ENCODE assay signal across 8 cellular contexts in genomic region chr2:135985018-135985825, GRCh38. TPM values are rescaled to one million over a fixed set of nuclear protein-coding genes. Genes with fewer than 3 reads are reported as not detected.
DNase-seq lines count a peak whose midpoint lies in the region; ATAC-seq, FAIRE-seq and TF ChIP-seq lines count a peak whose summit lies in the region.

DARS1 (minus strand) TSS chr2:135985626; CDS start chr2:135985468, 158 bp downstream.

- intact Hi-C loops in endothelial cell of umbilical vein (cut with micrococcal nuclease): loop anchor here (1.0 to 2.0 kb wide), 3 partner anchors 36 to 257 kb away; no protein-coding TSS in a partner anchor

- DNase-seq in DMS 273 treated with DMSO at 0.1 percent for 48 hours (lab: John Stamatoyannopoulos, UW) (peak; percentile 96), HuH-7 (ENCODE audit: low spot score) (peak; percentile 81), activated T-cell treated with anti-CD3 and anti-CD28 coated beads for 1 hour (ENCODE audit: low read depth) (peak; percentile 69), endothelial cell of umbilical vein (ENCODE audit: low read depth, low spot score) (peak; percentile 92), midbrain (lab: John Stamatoyannopoulos, UW) (peak; percentile 92)
- peak; percentile 75 to 79 for DNase-seq in stimulated activated CD8-positive, alpha-beta memory T cell treated with anti-CD3 and anti-CD28 coated beads, Interleukin-15, amount 100 ng/mL, for 48 hours (ENCODE audit: low read depth in 2 of 2)

- peaks cover 29% of the 10 kb centered on the region for H3K36me3 ChIP-seq in OCI-LY1 (ENCODE audit: insufficient read depth, low read length)
- no peaks in the 10 kb centered on the region for H3K36me3 ChIP-seq in endothelial cell of umbilical vein (ENCODE audit: control insufficient read depth in 2 of 2, extremely low read depth in 1 of 2, insufficient read depth in 2 of 2, low read length in 2 of 2)

- H3K4me3 ChIP-seq in OCI-LY1 (ENCODE audit: low read depth, low read length, poor library complexity, severe bottlenecking) (peak within 1 kb of the TSS; percentile 74), endothelial cell of umbilical vein (replicated peaks in 1 of 3; ENCODE audit: insufficient read depth in 1 of 3, low read depth in 1 of 3, low read length in 3 of 3) (peak within 1 kb of the TSS; percentile 93 to 96 (median 94))

- H3K9me3 ChIP-seq in OCI-LY1 (ENCODE audit: low read length) (no peaks in the 10 kb centered on the region), endothelial cell of umbilical vein (replicated peaks; ENCODE audit: control insufficient read depth, insufficient read depth, low read length) (no peaks in the 10 kb centered on the region)

- ATAC-seq in GM21526 (IDR thresholded peaks at IDR 0.05; ENCODE audit: low FRiP score, unreplicated experiment): peak; percentile 85

- H3K4me1 ChIP-seq in OCI-LY1 (ENCODE audit: insufficient read depth, low read length, severe bottlenecking) (peaks cover 57% of the 10 kb centered on the region), endothelial cell of umbilical vein (ENCODE audit: control insufficient read depth, extremely low read depth, insufficient read depth, low read length) (peaks cover 13% of the 10 kb centered on the region)

- H3K79me2 ChIP-seq in OCI-LY1 (ENCODE audit: insufficient read depth, low read length) (peaks cover 31% of the 10 kb centered on the region), endothelial cell of umbilical vein (ENCODE audit: control insufficient read depth, insufficient read depth, low read length) (peaks cover 22% of the 10 kb centered on the region)

- no peaks in the 10 kb centered on the region for H4K20me1 ChIP-seq in OCI-LY1 (ENCODE audit: insufficient read depth, low read length)
- H4K20me1 ChIP-seq in endothelial cell of umbilical vein (replicated peaks; ENCODE audit: control insufficient read depth, extremely low read depth, insufficient read depth, low read length): no peaks in the 10 kb centered on the region

- TF ChIP-seq POLR2A in endothelial cell of umbilical vein (IDR thresholded peaks at IDR 0.05; ENCODE audit: low read depth, low read length): peak; percentile 54

- H2AFZ ChIP-seq in OCI-LY1 (ENCODE audit: low read length) (peak within 1 kb of the TSS; percentile 2; the same call in 1 of the 2 replicates), endothelial cell of umbilical vein (ENCODE audit: low read depth, low read length) (peak within 1 kb of the TSS; percentile 59)

- peak; percentile 88 for FAIRE-seq in endothelial cell of umbilical vein (lab: Jason Lieb, UNC)

- peak within 1 kb of the TSS; percentile 88 for H3K4me2 ChIP-seq in OCI-LY1 (ENCODE audit: low read length)
- H3K4me2 ChIP-seq in endothelial cell of umbilical vein (ENCODE audit: insufficient read depth, low read length): peak within 1 kb of the TSS; percentile 97

- no peaks in the 10 kb centered on the region for H3K9me1 ChIP-seq in endothelial cell of umbilical vein (replicated peaks; ENCODE audit: control insufficient read depth, extremely low read depth, insufficient read depth, low read length)

- TF ChIP-seq CTCF in OCI-LY1 (IDR thresholded peaks at IDR 0.05; ENCODE audit: low read length) (no peak), endothelial cell of umbilical vein (IDR thresholded peaks at IDR 0.05; ENCODE audit: extremely low read depth in 1 of 2, insufficient read depth in 1 of 2, low read depth in 1 of 2, low read length in 2 of 2) (no peak)

- POLR2A ChIA-PET in endothelial cell of umbilical vein (lab: Charles Lee): interaction anchor here (0.7 kb wide), 1 partner anchor 104 kb away, joined by 4 read pairs; no protein-coding TSS in a partner anchor

- dilution Hi-C loops in endothelial cell of umbilical vein (cut with MboI; ENCODE audit: extremely low pct_ligation_motif_present, low sequenced_read_pairs): no loop called here

- BruUV-seq in endothelial cell of umbilical vein (replicated peaks; lab: Mats Ljungman, UMichigan): TSS peak; percentile 59

- H3F3A ChIP-seq in OCI-LY1 (ENCODE audit: insufficient read depth, low read length): no peaks in the 10 kb centered on the region

- CTCF ChIA-PET in endothelial cell of umbilical vein (lab: Charles Lee): interaction anchor here (1.2 to 1.5 kb wide), 3 partner anchors 71 to 399 kb away, joined by 3 to 4 read pairs (median 3); no protein-coding TSS in a partner anchor

- no peaks in the 10 kb centered on the region for H3K27me3 ChIP-seq in OCI-LY1 (ENCODE audit: insufficient read depth, low read length)
- H3K27me3 ChIP-seq in endothelial cell of umbilical vein (ENCODE audit: control insufficient read depth in 2 of 2, insufficient read depth in 2 of 2, low read length in 2 of 2): no peaks in the 10 kb centered on the region

- H3K27ac ChIP-seq in OCI-LY1 (ENCODE audit: low read depth, low read length, poor library complexity, severe bottlenecking) (peak within 1 kb of the TSS; percentile 87), endothelial cell of umbilical vein (ENCODE audit: insufficient read depth, low read depth, low read length) (peak within 1 kb of the TSS; percentile 81)

- H3K9me2 ChIP-seq in OCI-LY1 (ENCODE audit: low read depth, low read length): no peaks in the 10 kb centered on the region

- H3K9ac ChIP-seq in OCI-LY1 (ENCODE audit: low read length) (peak within 1 kb of the TSS; percentile 86), endothelial cell of umbilical vein (replicated peaks; ENCODE audit: extremely low read depth, insufficient read depth, low read length) (peak within 1 kb of the TSS; percentile 98)

TF ChIP-seq in endothelial cell of umbilical vein, 7 proteins besides CTCF, POLR2A, EP300 and RAD21:
- peak; percentile 77 for TF ChIP-seq MYC (IDR thresholded peaks at IDR 0.05; ENCODE audit: low read depth, low read length)
- TF ChIP-seq JUN (IDR thresholded peaks at IDR 0.05; ENCODE audit: borderline replicate concordance, insufficient read depth, insufficient read length, low read depth): no peak
- TF ChIP-seq POLR2AphosphoS5 (IDR thresholded peaks at IDR 0.05; ENCODE audit: insufficient read depth, low read depth, low read length): peak; percentile 64
- peak; percentile 20 for TF ChIP-seq MAX (IDR thresholded peaks at IDR 0.05; ENCODE audit: insufficient read depth, insufficient read length)
- no peak for TF ChIP-seq FOS (IDR thresholded peaks at IDR 0.05; ENCODE audit: borderline replicate concordance, insufficient read depth, low read length)
- no peak for TF ChIP-seq EZH2 (IDR thresholded peaks at IDR 0.05; ENCODE audit: borderline replicate concordance, low read depth, low read length, severe bottlenecking)
- TF ChIP-seq GATA2 (IDR thresholded peaks at IDR 0.05; ENCODE audit: insufficient read depth, insufficient read length, low read depth, low read length): no peak

RNA-seq across cellular contexts. Expression of gene DARS1, which starts in this region (rescaled TPM):
- 41.5 and 48.8 TPM in 2 replicates for total RNA-seq in endothelial cell of umbilical vein
- polyA plus RNA-seq in endothelial cell of umbilical vein: 17.9 and 20.9 TPM in 2 replicates
- 28.7 and 29.9 TPM in 2 replicates for polyA plus RNA-seq in endothelial cell of umbilical vein (2011; cell fraction: cytosol; rRNA removed)
- polyA plus RNA-seq in endothelial cell of umbilical vein (2011; cell fraction: nucleus; rRNA removed): 31.4 and 43.1 TPM in 2 replicates
- polyA plus RNA-seq in endothelial cell of umbilical vein (2012): 40.4 and 47.3 TPM in 2 replicates
- polyA minus RNA-seq in endothelial cell of umbilical vein: 29.2 and 37.0 TPM in 2 replicates
- polyA minus RNA-seq in endothelial cell of umbilical vein (2011; cell fraction: cytosol; rRNA and poly(A)+ RNA removed): 32.5 TPM
- polyA minus RNA-seq in endothelial cell of umbilical vein (2011; cell fraction: nucleus; rRNA and poly(A)+ RNA removed): 19.3 and 19.8 TPM in 2 replicates

Comparison
In these comparisons a context has a peak if more than half of its experiments do, and no peak if none do; other contexts are left out.
1. Peak in every context shown above with its lines: DNase-seq, ATAC-seq, H3K4me3 ChIP-seq and H3K27ac ChIP-seq.